Comparison of ENCODE assay signal across 29 cellular contexts in genomic region chr5:55191165-55191564, GRCh38. TPM values are rescaled to one million over a fixed set of nuclear protein-coding genes. Genes with fewer than 3 reads are reported as not detected.
"Had no signal": no experiment of that assay in that cellular context is flagged by ENCODE, and none has a peak within 500 bp of the region (broad histone marks: within the 10 kb centered on the region; RNA-seq: fewer than 3 reads in every experiment).

No MANE protein-coding gene starts in this region.

- H3K36me3 ChIP-seq: ascending aorta, brain microvascular endothelial cell, colonic mucosa, esophagus squamous epithelium, left ventricle myocardium inferior, prostate gland, upper lobe of left lung had no signal

- DNase-seq: activated CD4-positive, alpha-beta memory T cell treated with anti-CD3 and anti-CD28 coated beads, Interleukin-2, amount 10 ng/mL, durations not matched to agents 7 days and 5 days; activated CD4-positive, alpha-beta T cell treated with anti-CD3 and anti-CD28 coated beads for 48 hours; activated gamma-delta T cell treated with Interleukin-2 at 50 U/mL for 16 hours; activated T-cell treated with anti-CD3 and anti-CD28 coated beads for 4 hours; brain microvascular endothelial cell; colonic mucosa; dorsolateral prefrontal cortex; esophagus squamous epithelium; foreskin keratinocyte; immature natural killer cell; kidney glomerular epithelial cell; left ventricle myocardium inferior; midbrain; right cardiac atrium; stimulated activated CD4-positive, alpha-beta T cell treated with anti-CD3 and anti-CD28 coated beads, Interleukin-12 subunit alpha, Interleukin-12 subunit beta, amount 100 ng/mL, for 4 hours; stimulated activated CD4-positive, alpha-beta T cell treated with anti-CD3 and anti-CD28 coated beads, Interleukin-4, amount 100 ng/mL, for 4 hours; stimulated activated naive CD8-positive, alpha-beta T cell treated with anti-CD3 and anti-CD28 coated beads, Interleukin-15, Interleukin-2, amounts not matched to agents 100 U/mL and 50 U/mL, for 24 hours; SW 1271; T-helper 17 cell; upper lobe of left lung had no signal

- ATAC-seq: activated naive CD4-positive, alpha-beta T cell treated with anti-CD3 and anti-CD28 coated beads, Interleukin-2, amount 50 U/mL, for 72 hours; foreskin keratinocyte; natural killer cell treated with Interleukin-12 subunit alpha and Interleukin-12 subunit beta and Interleukin-15 and Interleukin-18, amount 100 ng/mL, for 72 hours; right cardiac atrium; stimulated activated naive CD8-positive, alpha-beta T cell treated with anti-CD3 and anti-CD28 coated beads, Interleukin-15, Interleukin-2, amounts not matched to agents 100 U/mL and 50 U/mL, for 24 hours; T-helper 17 cell had no signal

- H3K4me3 ChIP-seq: ascending aorta, colonic mucosa, dorsolateral prefrontal cortex, esophagus squamous epithelium, left ventricle myocardium inferior, prostate gland, upper lobe of left lung had no signal

- H3K27me3 ChIP-seq: ascending aorta had no signal

RNA-seq across cellular contexts. Expression of gene CDC20B, which starts 18.2 kb away (rescaled TPM):
- total RNA-seq: activated naive CD4-positive, alpha-beta T cell treated with anti-CD3 and anti-CD28 coated beads, Interleukin-2, amount 50 U/mL, for 72 hours; ascending aorta; colonic mucosa; esophagus squamous epithelium; foreskin keratinocyte; left ventricle myocardium inferior; osteocyte; right cardiac atrium; skeletal muscle tissue; subcutaneous adipose tissue; T-helper 17 cell had no signal

RNA-seq across cellular contexts. Expression of gene GPX8, which starts 31.2 kb away (rescaled TPM):
- total RNA-seq: activated CD4-positive, alpha-beta memory T cell treated with anti-CD3 and anti-CD28 coated beads, Interleukin-2, amount 10 ng/mL, durations not matched to agents 7 days and 5 days; activated naive CD4-positive, alpha-beta T cell treated with anti-CD3 and anti-CD28 coated beads, Interleukin-2, amount 50 U/mL, for 72 hours; natural killer cell treated with Interleukin-12 subunit alpha and Interleukin-12 subunit beta and Interleukin-15 and Interleukin-18, amount 100 ng/mL, for 72 hours; T-helper 17 cell had no signal

RNA-seq across cellular contexts. Expression of gene MCIDAS, which starts 36.0 kb away (rescaled TPM):
- total RNA-seq: activated CD4-positive, alpha-beta memory T cell treated with anti-CD3 and anti-CD28 coated beads, Interleukin-2, amount 10 ng/mL, durations not matched to agents 7 days and 5 days; ascending aorta; esophagus squamous epithelium; foreskin keratinocyte; glomerular endothelial cell; left ventricle myocardium inferior; lung microvascular endothelial cell; natural killer cell treated with Interleukin-12 subunit alpha and Interleukin-12 subunit beta and Interleukin-15 and Interleukin-18, amount 100 ng/mL, for 72 hours; osteocyte; right cardiac atrium; skeletal muscle tissue; subcutaneous adipose tissue; T-helper 17 cell had no signal

RNA-seq across cellular contexts. Expression of gene CCNO, which starts 42.2 kb away (rescaled TPM):
- total RNA-seq: activated naive CD4-positive, alpha-beta T cell treated with anti-CD3 and anti-CD28 coated beads, Interleukin-2, amount 50 U/mL, for 72 hours; left ventricle myocardium inferior; lung microvascular endothelial cell; natural killer cell treated with Interleukin-12 subunit alpha and Interleukin-12 subunit beta and Interleukin-15 and Interleukin-18, amount 100 ng/mL, for 72 hours; osteocyte; skeletal muscle tissue; T-helper 17 cell had no signal
